Comparison of ENCODE assay signal across 7 cellular contexts in genomic region chr6:6547111-6547879, GRCh38. TPM values are rescaled to one million over a fixed set of nuclear protein-coding genes. Genes with fewer than 3 reads are reported as not detected.
A peak's percentile ranks its signal among the peaks of the same experiment; 100 is the strongest.
DNase-seq lines count a peak whose midpoint lies in the region; ATAC-seq, FAIRE-seq and TF ChIP-seq lines count a peak whose summit lies in the region.

No MANE protein-coding gene starts in this region.

- TF ChIP-seq CTCF in body of pancreas (IDR thresholded peaks at IDR 0.05) (peak; percentile 86 to 96 (median 94)), gastrocnemius medialis (IDR thresholded peaks at IDR 0.05 in 4 of 5, conservative IDR thresholded peaks at IDR 0.05 in 1 of 5) (peak; percentile 86 to 93 (median 89))

- WGBS in body of pancreas, 2 donors = 12 to 15% methylated on average over 12 to 14 of the region's 14 CpGs
- WGBS in iPS DF 6.9 (ENCODE audit: insufficient coverage, insufficient read length) = no CpG with 5 or more reads among the region's 14 CpGs

- H3K36me3 ChIP-seq in body of pancreas (replicated peaks in 1 of 2; ENCODE audit: insufficient read depth in 1 of 2, low read depth in 2 of 2) (no peaks in the 10 kb centered on the region), iPS DF 6.9 (ENCODE audit: control insufficient read depth, insufficient read depth, low read length) (no peaks in the 10 kb centered on the region), gastrocnemius medialis (no peaks in the 10 kb centered on the region)

- peak; percentile 95 for FAIRE-seq in GM12892 (lab: Jason Lieb, UNC)

- peak; percentile 49 for DNase-seq in GM12892 (ENCODE audit: insufficient read length)
- peak; percentile 54 for DNase-seq in NCI-H1417 treated with DMSO at 0.1 percent for 48 hours (lab: John Stamatoyannopoulos, UW)
- DNase-seq in T1000 (lab: John Stamatoyannopoulos, UW) = peak; percentile 60
- peak; percentile 89 to 91 (median 90) for DNase-seq in body of pancreas
- DNase-seq in iPS DF 6.9 (ENCODE audit: low read depth, low spot score) = peak; percentile 83
- DNase-seq in gastrocnemius medialis = peak; percentile 62 to 76

- H3K4me1 ChIP-seq in body of pancreas (peaks cover 14% of the 10 kb centered on the region), iPS DF 6.9 (ENCODE audit: control insufficient read depth, insufficient read depth, low read length) (no peaks in the 10 kb centered on the region), gastrocnemius medialis (peaks cover 7 to 12% of the 10 kb centered on the region in 2 donors)

- H3K27me3 ChIP-seq in body of pancreas (peaks cover 0 to 7% of the 10 kb centered on the region in 2 donors), iPS DF 6.9 (ENCODE audit: control insufficient read depth, insufficient read depth, low read length) (peaks cover 4% of the 10 kb centered on the region; the same call in 1 of the 2 replicates), gastrocnemius medialis (peaks cover 9 to 19% (median 15%) of the 10 kb centered on the region in 3 donors)

- H3K27ac ChIP-seq in body of pancreas (no peak overlapping the region), iPS DF 6.9 (ENCODE audit: low read length) (no peak overlapping the region), gastrocnemius medialis (no peak overlapping the region)

- peak; percentile 85 for ATAC-seq in HG02678 (IDR thresholded peaks at IDR 0.05; ENCODE audit: unreplicated experiment)
- peak; percentile 96 for ATAC-seq in body of pancreas
- ATAC-seq in gastrocnemius medialis = peak; percentile 93 to 96

- H3K4me3 ChIP-seq in body of pancreas (no peak overlapping the region), iPS DF 6.9 (ENCODE audit: low read length) (peak overlapping the region; percentile 25; the same call in 1 of the 2 replicates), gastrocnemius medialis (peak overlapping the region; percentile 45 to 67 (median 56))

- no peaks in the 10 kb centered on the region for H3K9me3 ChIP-seq in body of pancreas
- no peaks in the 10 kb centered on the region for H3K9me3 ChIP-seq in iPS DF 6.9 (ENCODE audit: control insufficient read depth, insufficient read depth, low read length)
- no peaks in the 10 kb centered on the region for H3K9me3 ChIP-seq in gastrocnemius medialis

- in situ Hi-C loops in gastrocnemius medialis (cut with MboI; ENCODE audit: low sequenced_read_pairs in 4 of 4) = loop anchor here (25.0 kb wide), 3 partner anchors 485 to 1410 kb away; no protein-coding TSS in a partner anchor

- TF ChIP-seq POLR2A in GM12892 (IDR thresholded peaks at IDR 0.05; ENCODE audit: low read depth, low read length) = no peak
- no peak for TF ChIP-seq POLR2A in body of pancreas (IDR thresholded peaks at IDR 0.05)
- no peak for TF ChIP-seq POLR2A in gastrocnemius medialis (IDR thresholded peaks at IDR 0.05)

- intact Hi-C loops in body of pancreas (cut with DNase I) = loop anchor here (5.0 kb wide), 1 partner anchor 1405 kb away; no protein-coding TSS in a partner anchor
- intact Hi-C loops in gastrocnemius medialis (cut with DNase I; ENCODE audit: low total_unique reads) = loop anchor here (2.0 to 5.0 kb wide), 2 partner anchors 490 to 1404 kb away; no protein-coding TSS in a partner anchor

RNA-seq across cellular contexts. Expression of gene LY86, which starts 41.2 kb away (rescaled TPM):
- polyA plus RNA-seq in GM12892 (2012; ENCODE audit: missing spikeins) = 130 TPM
- total RNA-seq in body of pancreas = 1 to 10 TPM in 1 of 2 donors, not detected in 1; 2.3 TPM
- 1 to 10 TPM in 1 of 4 donors, under 1 TPM in 1, not detected in 2; 0.49 to 1.3 TPM for total RNA-seq in gastrocnemius medialis

Comparison
In these comparisons a context has a peak if more than half of its experiments do, and no peak if none do; other contexts are left out.
1. H3K4me3 ChIP-seq: peak in iPS DF 6.9 (single experiment) and gastrocnemius medialis (4 of 4); none in body of pancreas (0 of 2).
2. Peak in every context shown above with its lines, with median percentiles within 50 percentile points of each other: DNase-seq and ATAC-seq.